Comparison of ENCODE assay signal across 19 cellular contexts in the genomic region with DNA sequence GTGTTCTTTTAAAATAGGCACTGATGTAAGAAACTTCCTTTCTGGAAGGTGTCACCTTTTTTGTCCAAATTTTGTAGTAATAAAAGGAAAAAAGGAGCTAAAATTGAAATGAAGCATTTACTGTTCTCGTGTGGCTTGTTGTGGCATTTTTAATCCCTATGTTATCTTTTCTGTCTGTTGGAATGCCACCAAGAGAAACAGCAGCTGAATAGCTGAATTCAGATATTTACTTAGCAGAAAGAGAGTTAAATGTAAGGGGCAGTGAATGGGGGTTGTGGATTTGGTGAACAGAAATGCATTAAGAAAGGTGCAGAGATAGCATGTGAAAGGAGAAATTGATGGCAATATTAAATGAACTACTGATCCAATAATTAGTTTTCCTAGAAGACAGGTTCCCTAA.
DNase-seq lines count a peak whose midpoint lies in the region; ATAC-seq and TF ChIP-seq lines count a peak whose summit lies in the region.
"Had no signal": no experiment of that assay in that cellular context is flagged by ENCODE, and none has a peak within 500 bp of the region (broad histone marks: within the 10 kb centered on the region; RNA-seq: fewer than 3 reads in every experiment).

No MANE protein-coding gene starts in this region.

- H3K27ac Mint-ChIP-seq in CD8-positive, alpha-beta T cell = no peak overlapping the region
- H3K27ac Mint-ChIP-seq: CD4-positive, alpha-beta T cell had no signal

- H3K9ac ChIP-seq in smooth muscle cell (ENCODE audit: low read depth) = no peak overlapping the region
- H3K9ac ChIP-seq: SK-N-SH had no signal

- H3K4me1 Mint-ChIP-seq in CD8-positive, alpha-beta T cell (ENCODE audit: low read depth) = no peaks in the 10 kb centered on the region

- H3K4me3 Mint-ChIP-seq in CD8-positive, alpha-beta T cell = no peak overlapping the region
- H3K4me3 Mint-ChIP-seq: CD4-positive, alpha-beta T cell had no signal

- no peaks in the 10 kb centered on the region for H4K20me1 ChIP-seq in smooth muscle cell (ENCODE audit: low read depth)

- 6% methylated on average over 1 of the region's 1 CpG for WGBS in smooth muscle cell (ENCODE audit: low lambda C conversion rate)

- CTCF ChIA-PET in CD8-positive, alpha-beta T cell (lab: Charles Lee) = no interaction called here

- no peaks in the 10 kb centered on the region for H3K79me2 ChIP-seq in smooth muscle cell (ENCODE audit: low read depth)

- no peak overlapping the region for H2AFZ ChIP-seq in smooth muscle cell (ENCODE audit: low read depth)
- H2AFZ ChIP-seq: PC-9 had no signal

- no peaks in the 10 kb centered on the region for H3K36me3 ChIP-seq in smooth muscle cell (ENCODE audit: low read depth)
- no peaks in the 10 kb centered on the region for H3K36me3 ChIP-seq in CD8-positive, alpha-beta T cell (ENCODE audit: insufficient read depth, low read length)
- H3K36me3 ChIP-seq: BE2C had no signal

- no peak overlapping the region for H3K27ac ChIP-seq in smooth muscle cell (ENCODE audit: low read depth)
- H3K27ac ChIP-seq in CD8-positive, alpha-beta T cell (ENCODE audit: low read depth, low read length) = no peak overlapping the region
- H3K27ac ChIP-seq: PC-9 had no signal

- H3K4me2 ChIP-seq in smooth muscle cell = peak overlapping the region; percentile 2
- H3K4me2 ChIP-seq: PC-9, SK-N-SH had no signal

- intact Hi-C loops in CD8-positive, alpha-beta T cell (cut with DNase I, micrococcal nuclease) = no loop called here

- POLR2A ChIA-PET in CD8-positive, alpha-beta T cell (lab: Charles Lee) = no interaction called here

- H3K4me3 ChIP-seq in smooth muscle cell = no peak overlapping the region
- no peak overlapping the region for H3K4me3 ChIP-seq in CD8-positive, alpha-beta T cell (ENCODE audit: low read depth, low read length)
- H3K4me3 ChIP-seq: PC-9 had no signal

- H3K27me3 ChIP-seq in smooth muscle cell (ENCODE audit: low read depth) = no peaks in the 10 kb centered on the region
- no peaks in the 10 kb centered on the region for H3K27me3 ChIP-seq in CD8-positive, alpha-beta T cell (ENCODE audit: insufficient read depth, low read length)
- H3K27me3 ChIP-seq: BE2C had no signal

- no peak for ATAC-seq in CD8-positive, alpha-beta T cell

- no peak for TF ChIP-seq CTCF in smooth muscle cell (IDR thresholded peaks at IDR 0.05; ENCODE audit: borderline replicate concordance, insufficient read depth, poor library complexity, severe bottlenecking)
- TF ChIP-seq CTCF in CD8-positive, alpha-beta T cell (IDR thresholded peaks at IDR 0.05) = no peak

- H3K4me1 ChIP-seq in smooth muscle cell (ENCODE audit: low read depth) = peaks cover 7% of the 10 kb centered on the region
- H3K4me1 ChIP-seq in CD8-positive, alpha-beta T cell (ENCODE audit: insufficient read depth, low read length) = no peaks in the 10 kb centered on the region
- H3K4me1 ChIP-seq: BE2C had no signal

- H3K36me3 Mint-ChIP-seq in CD8-positive, alpha-beta T cell = no peaks in the 10 kb centered on the region

- H3K9me3 ChIP-seq in smooth muscle cell (replicated peaks; ENCODE audit: low read depth) = no peaks in the 10 kb centered on the region
- H3K9me3 ChIP-seq in CD8-positive, alpha-beta T cell (ENCODE audit: low read length) = no peaks in the 10 kb centered on the region
- H3K9me3 ChIP-seq: BE2C, SK-N-SH had no signal

- H3K27me3 Mint-ChIP-seq in CD8-positive, alpha-beta T cell (ENCODE audit: low read depth) = no peaks in the 10 kb centered on the region
- H3K27me3 Mint-ChIP-seq: CD4-positive, alpha-beta T cell had no signal

- no peaks in the 10 kb centered on the region for H3F3A ChIP-seq in smooth muscle cell (ENCODE audit: low read depth)

- H3K9me3 Mint-ChIP-seq in CD8-positive, alpha-beta T cell = peaks cover 8% of the 10 kb centered on the region

- DNase-seq in NCI-H69 (lab: John Stamatoyannopoulos, UW) (peak; percentile 28), astrocyte of the hippocampus (ENCODE audit: low read depth, low spot score) (peak; percentile 62), kidney glomerular epithelial cell (lab: John Stamatoyannopoulos, UW) (peak; percentile 0), smooth muscle cell (lab: John Stamatoyannopoulos, UW; ENCODE audit: unreplicated experiment) (no peak), SKM-1 treated with dmso at 0.1 percent for 144 hours (lab: John Stamatoyannopoulos, UW; ENCODE audit: unreplicated experiment) (no peak), germinal center (ENCODE audit: low spot score) (no peak)
- no peak for DNase-seq in CD8-positive, alpha-beta T cell
- DNase-seq: BE2C; CD4-positive, alpha-beta T cell; DMS79 treated with DMSO at 0.1 percent for 48 hours; HCEC 1CT; IMR-90; Karpas-422; MM.1S; NCI-H1105; NCI-H1694; NCI-H526 treated with DMSO at 0.1 percent for 48 hours; PC-9; SK-N-SH had no signal

Comparison
In these comparisons a context has a peak if more than half of its experiments do, and no peak if none do; other contexts are left out.
1. DNase-seq: peak in NCI-H69 (single experiment), astrocyte of the hippocampus (single experiment) and kidney glomerular epithelial cell (single experiment); none in smooth muscle cell (single experiment), CD8-positive, alpha-beta T cell (0 of 7), SKM-1 treated with dmso at 0.1 percent for 144 hours (single experiment) and germinal center (single experiment).